Comparison of ENCODE assay signal across 13 cellular contexts in genomic region chr15:28957606-28958498, GRCh38.
"Had no signal": no experiment of that assay in that cellular context is flagged by ENCODE, and none has a peak within 500 bp of the region (broad histone marks: within the 10 kb centered on the region; RNA-seq: fewer than 3 reads in every experiment).

No MANE protein-coding gene starts in this region.

- H3K27me3 Mint-ChIP-seq: activated CD4-positive, alpha-beta T cell treated with anti-CD3 and anti-CD28 coated beads for 36 hours had no signal

- H3K36me3 Mint-ChIP-seq: stimulated activated naive B cell treated with anti-CD40 and anti-IgM and Interleukin-4, amounts not matched to agents 10 μg/mL and 1 μg/mL and 100 μg/mL, for 72 hours had no signal

- H3K27ac Mint-ChIP-seq: activated CD4-positive, alpha-beta memory T cell treated with anti-CD3 and anti-CD28 coated beads, Interleukin-2, amount 10 ng/mL, durations not matched to agents 7 days and 5 days; activated CD4-positive, alpha-beta T cell treated with anti-CD3 and anti-CD28 coated beads for 36 hours; neural progenitor cell; stimulated activated naive B cell treated with anti-CD40 and anti-IgM and Interleukin-4, amounts not matched to agents 10 μg/mL and 1 μg/mL and 100 μg/mL, for 72 hours had no signal

- H3K4me3 Mint-ChIP-seq: activated CD4-positive, alpha-beta memory T cell treated with anti-CD3 and anti-CD28 coated beads, Interleukin-2, amount 10 ng/mL, durations not matched to agents 7 days and 5 days; activated CD4-positive, alpha-beta T cell treated with anti-CD3 and anti-CD28 coated beads for 36 hours; neural progenitor cell; stimulated activated naive B cell treated with anti-CD40 and anti-IgM and Interleukin-4, amounts not matched to agents 10 μg/mL and 1 μg/mL and 100 μg/mL, for 72 hours had no signal

- H3K4me1 Mint-ChIP-seq: stimulated activated naive B cell treated with anti-CD40 and anti-IgM and Interleukin-4, amounts not matched to agents 10 μg/mL and 1 μg/mL and 100 μg/mL, for 72 hours had no signal

- DNase-seq: activated CD4-positive, alpha-beta memory T cell treated with anti-CD3 and anti-CD28 coated beads, Interleukin-2, amount 10 ng/mL, durations not matched to agents 7 days and 5 days; activated CD4-positive, alpha-beta T cell treated with anti-CD3 and anti-CD28 coated beads for 36 hours; activated naive CD4-positive, alpha-beta T cell treated with anti-CD3 and anti-CD28 coated beads, Interleukin-2, amount 50 U/mL, for 16 hours; amniotic stem cell; dermis blood vessel endothelial cell; foreskin fibroblast; stimulated activated CD4-positive, alpha-beta T cell treated with anti-CD3 and anti-CD28 coated beads, Interleukin-1b, Interleukin-23, amount 100 ng/mL, for 48 hours; stimulated activated naive B cell treated with anti-CD40 and anti-IgM and Interleukin-4, amounts not matched to agents 10 μg/mL and 1 μg/mL and 100 μg/mL, for 72 hours; T-helper 1 cell; WERI-Rb-1 had no signal

- H3K9me3 Mint-ChIP-seq: activated CD4-positive, alpha-beta memory T cell treated with anti-CD3 and anti-CD28 coated beads, Interleukin-2, amount 10 ng/mL, durations not matched to agents 7 days and 5 days; stimulated activated naive B cell treated with anti-CD40 and anti-IgM and Interleukin-4, amounts not matched to agents 10 μg/mL and 1 μg/mL and 100 μg/mL, for 72 hours had no signal

- ATAC-seq: activated CD4-positive, alpha-beta T cell treated with anti-CD3 and anti-CD28 coated beads for 36 hours; esophagus mucosa; left lung; stimulated activated naive B cell treated with anti-CD40 and anti-IgM and Interleukin-4, amounts not matched to agents 10 μg/mL and 1 μg/mL and 100 μg/mL, for 72 hours had no signal
